ENCODE assay signal across 2 cellular contexts in genomic region chr16:75251280-75252048, GRCh38.
TF ChIP-seq lines count a peak whose summit lies in the region.

Gene BCAR1, minus strand, starts transcription at chr16:75251624. Its CDS starts 142 bp downstream, at chr16:75251482.

TF ChIP-seq in HCT116, 20 proteins besides CTCF, POLR2A, EP300 and RAD21 (continued from another document):
- TF ChIP-seq ELF1 (IDR thresholded peaks at IDR 0.05; ENCODE audit: borderline replicate concordance, low read depth) (no peak), FOSL1 (IDR thresholded peaks at IDR 0.05; ENCODE audit: low read depth) (no peak), TCF7L2 (IDR thresholded peaks at IDR 0.05; ENCODE audit: borderline replicate concordance, extremely low read depth, insufficient read depth, insufficient read length) (no peak), REST (IDR thresholded peaks at IDR 0.05; ENCODE audit: low read depth) (no peak), EZH2phosphoT487 (IDR thresholded peaks at IDR 0.05; ENCODE audit: borderline replicate concordance) (no peak), CBX3 (IDR thresholded peaks at IDR 0.05; ENCODE audit: low read depth) (no peak), EZH2 (IDR thresholded peaks at IDR 0.05) (no peak), SRF (IDR thresholded peaks at IDR 0.05; ENCODE audit: low read depth) (no peak), MAX (IDR thresholded peaks at IDR 0.05) (no peak), CEBPB (IDR thresholded peaks at IDR 0.05; ENCODE audit: low read depth) (no peak), YY1 (IDR thresholded peaks at IDR 0.05; ENCODE audit: extremely low read depth, insufficient replicate concordance, low read depth, low read length) (peak; percentile 18), JUND (IDR thresholded peaks at IDR 0.05) (no peak), SP1 (IDR thresholded peaks at IDR 0.05; ENCODE audit: low read depth) (no peak), POLR2AphosphoS5 (IDR thresholded peaks at IDR 0.05; ENCODE audit: low read depth, low read length) (peak; percentile 55; the same call in 1 of the 2 replicates)

TF ChIP-seq in WTC11, 78 proteins besides CTCF, POLR2A, EP300 and RAD21 (continued from another document):
- no peak for TF ChIP-seq NFATC4 (CRISPR knock-in tag; IDR thresholded peaks at IDR 0.05)
- TF ChIP-seq ZNF416 (CRISPR knock-in tag; IDR thresholded peaks at IDR 0.05), result 0 out of 2 replicates have a peak, but pooled peaks have one; percentile 32
- TF ChIP-seq MYBL2 (CRISPR knock-in tag; IDR thresholded peaks at IDR 0.05), result 0 out of 2 replicates have a peak, but pooled peaks have one; percentile 0
- TF ChIP-seq TEAD1 (CRISPR knock-in tag; IDR thresholded peaks at IDR 0.05), result peak; percentile 34; the same call in 1 of the 2 replicates
- no peak for TF ChIP-seq MAX (CRISPR knock-in tag; IDR thresholded peaks at IDR 0.05)
- no peak for TF ChIP-seq ARID4B (CRISPR knock-in tag; IDR thresholded peaks at IDR 0.05; ENCODE audit: borderline replicate concordance)
- TF ChIP-seq STAT6 (CRISPR knock-in tag; conservative IDR thresholded peaks at IDR 0.05; ENCODE audit: low read depth), result no peak
- peak; percentile 43; the same call in 1 of the 2 replicates for TF ChIP-seq HMGXB4 (CRISPR knock-in tag; IDR thresholded peaks at IDR 0.05)
